Comparison of ENCODE assay signal across 1 cellular context in genomic region chrX:28659269-28659668, GRCh38.
TF ChIP-seq lines count a peak whose summit lies in the region.

No MANE protein-coding gene starts in this region.

TF ChIP-seq in K562, 482 proteins besides CTCF, POLR2A, EP300 and RAD21:
- TF ChIP-seq CTCFL (IDR thresholded peaks at IDR 0.05; ENCODE audit: borderline replicate concordance, insufficient read depth, low read depth, low read length, poor library complexity, severe bottlenecking): peak; percentile 21
- TF ChIP-seq TCF15 (CRISPR knock-in tag; IDR thresholded peaks at IDR 0.05): no peak
